In the genomic region with DNA sequence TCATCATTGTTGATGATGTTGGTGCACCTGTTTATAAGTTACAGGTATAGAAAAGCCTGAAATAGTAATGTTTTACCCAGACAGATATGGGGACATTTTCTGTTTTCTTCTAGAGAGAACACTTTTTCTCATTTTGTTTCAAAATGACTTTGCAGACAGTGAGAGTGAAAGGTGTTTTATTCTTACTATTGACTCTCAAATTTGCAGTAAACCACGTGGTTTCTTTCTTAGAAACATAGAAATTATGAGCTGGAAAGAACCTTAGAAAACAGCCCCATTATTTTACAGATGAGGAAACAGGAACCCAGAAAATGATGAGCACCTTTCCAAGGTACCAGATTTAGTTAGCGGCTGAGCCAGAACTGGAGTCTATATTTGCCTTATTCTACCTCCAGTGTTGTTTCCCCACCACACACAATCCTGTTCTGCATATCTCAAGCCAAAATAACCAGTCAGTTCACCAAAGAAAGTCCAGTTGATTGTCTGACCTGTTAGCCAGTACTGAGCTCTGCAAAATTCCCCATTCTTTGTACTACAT, we compare ENCODE assay signal across 10 cellular contexts.
DNase-seq lines count a peak whose midpoint lies in the region; ATAC-seq and TF ChIP-seq lines count a peak whose summit lies in the region.
"Had no signal": no experiment of that assay in that cellular context is flagged by ENCODE, and none has a peak within 500 bp of the region (broad histone marks: within the 10 kb centered on the region; RNA-seq: fewer than 3 reads in every experiment).

No MANE protein-coding gene starts in this region.

- H3K36me3 Mint-ChIP-seq in activated T-helper 2 cell treated with anti-CD3 and anti-CD28 coated beads, Interferon-gamma antibody, Interleukin-2, Interleukin-4, amounts not matched to agents 10 μg/mL and 5 μg/mL and 100 μg/mL, durations not matched to agents 14 hours and 24 hours and 36 hours (ENCODE audit: low read depth) = peaks cover 37% of the 10 kb centered on the region
- H3K36me3 Mint-ChIP-seq in HFFc6 (ENCODE audit: low read depth) = no peaks in the 10 kb centered on the region

- H3K4me1 Mint-ChIP-seq in activated T-helper 2 cell treated with anti-CD3 and anti-CD28 coated beads, Interferon-gamma antibody, Interleukin-2, Interleukin-4, amounts not matched to agents 10 μg/mL and 5 μg/mL and 100 μg/mL, durations not matched to agents 14 hours and 24 hours and 36 hours (ENCODE audit: low read depth) = peaks cover 50% of the 10 kb centered on the region
- no peaks in the 10 kb centered on the region for H3K4me1 Mint-ChIP-seq in HFFc6 (ENCODE audit: low read depth)

- intact Hi-C loops in activated T-helper 2 cell treated with anti-CD3 and anti-CD28 coated beads, Interferon-gamma antibody, Interleukin-2, Interleukin-4, amounts not matched to agents 10 μg/mL and 5 μg/mL and 100 μg/mL, durations not matched to agents 14 hours and 24 hours and 36 hours (cut with micrococcal nuclease) = loop anchor here (1.0 to 10.0 kb wide), 10 partner anchors 8 to 785 kb away; a partner anchor contains a TSS

- peak; percentile 45 for DNase-seq in GM20000 (ENCODE audit: low spot score)
- DNase-seq in activated T-helper 2 cell treated with anti-CD3 and anti-CD28 coated beads, Interferon-gamma antibody, Interleukin-2, Interleukin-4, amounts not matched to agents 10 μg/mL and 5 μg/mL and 100 μg/mL, durations not matched to agents 14 hours and 24 hours and 36 hours (ENCODE audit: low spot score) = no peak
- no peak for DNase-seq in HFFc6
- DNase-seq in ureter (ENCODE audit: low spot score) = no peak
- no peak for DNase-seq in NCI-H1436 treated with DMSO at 0.1 percent for 48 hours (lab: John Stamatoyannopoulos, UW)
- DNase-seq: DND-41, NCI-H1694 treated with DMSO at 0.1 percent for 48 hours, Right ventricle myocardium superior had no signal

- peak overlapping the region; percentile 36 for H3K27ac Mint-ChIP-seq in activated T-helper 2 cell treated with anti-CD3 and anti-CD28 coated beads, Interferon-gamma antibody, Interleukin-2, Interleukin-4, amounts not matched to agents 10 μg/mL and 5 μg/mL and 100 μg/mL, durations not matched to agents 14 hours and 24 hours and 36 hours
- H3K27ac Mint-ChIP-seq in HFFc6 = no peak overlapping the region

- peak; percentile 89 for ATAC-seq in GM18858 (IDR thresholded peaks at IDR 0.05; ENCODE audit: unreplicated experiment)
- ATAC-seq in HG03039 (IDR thresholded peaks at IDR 0.05; ENCODE audit: unreplicated experiment) = peak; percentile 92

- H3K4me3 Mint-ChIP-seq in activated T-helper 2 cell treated with anti-CD3 and anti-CD28 coated beads, Interferon-gamma antibody, Interleukin-2, Interleukin-4, amounts not matched to agents 10 μg/mL and 5 μg/mL and 100 μg/mL, durations not matched to agents 14 hours and 24 hours and 36 hours (ENCODE audit: low read depth) = no peak overlapping the region
- H3K4me3 Mint-ChIP-seq in HFFc6 = no peak overlapping the region

- no peaks in the 10 kb centered on the region for H3K27me3 Mint-ChIP-seq in activated T-helper 2 cell treated with anti-CD3 and anti-CD28 coated beads, Interferon-gamma antibody, Interleukin-2, Interleukin-4, amounts not matched to agents 10 μg/mL and 5 μg/mL and 100 μg/mL, durations not matched to agents 14 hours and 24 hours and 36 hours (ENCODE audit: low read depth)
- H3K27me3 Mint-ChIP-seq in HFFc6 (ENCODE audit: insufficient read depth) = no peaks in the 10 kb centered on the region

- no peak for TF ChIP-seq CTCF in GM20000 (IDR thresholded peaks at IDR 0.05; ENCODE audit: extremely low read depth, missing control alignments)
- TF ChIP-seq CTCF in HFFc6 (IDR thresholded peaks at IDR 0.05) = no peak

- peaks cover 40% of the 10 kb centered on the region for H3K9me3 Mint-ChIP-seq in activated T-helper 2 cell treated with anti-CD3 and anti-CD28 coated beads, Interferon-gamma antibody, Interleukin-2, Interleukin-4, amounts not matched to agents 10 μg/mL and 5 μg/mL and 100 μg/mL, durations not matched to agents 14 hours and 24 hours and 36 hours
- H3K9me3 Mint-ChIP-seq in HFFc6 = no peaks in the 10 kb centered on the region; the same call in 1 of the 2 replicates
